ENCODE assay signal across 8 cellular contexts in genomic region chr1:151166506-151166956, GRCh38. TPM values are rescaled to one million over a fixed set of nuclear protein-coding genes. Genes with fewer than 3 reads are reported as not detected.
DNase-seq lines count a peak whose midpoint lies in the region; ATAC-seq and TF ChIP-seq lines count a peak whose summit lies in the region.

No MANE protein-coding gene starts in this region.

- H3F3A ChIP-seq in SK-N-SH (replicated peaks; ENCODE audit: insufficient read depth) (no peaks in the 10 kb centered on the region), neural progenitor cell (ENCODE audit: low read depth) (peaks cover 32% of the 10 kb centered on the region)

- peaks cover 19% of the 10 kb centered on the region for H3K4me1 Mint-ChIP-seq in neural progenitor cell

- peak; percentile 13 for ATAC-seq in GM21423 (IDR thresholded peaks at IDR 0.05; ENCODE audit: unreplicated experiment)

- H3K4me2 ChIP-seq in SK-N-SH = peak overlapping the region; percentile 93
- peak overlapping the region; percentile 88 for H3K4me2 ChIP-seq in neural progenitor cell

- TF ChIP-seq CTCF in SK-N-SH (IDR thresholded peaks at IDR 0.05) (no peak), neural progenitor cell (IDR thresholded peaks at IDR 0.05) (no peak)

- peak overlapping the region; percentile 76 for H2AFZ ChIP-seq in ACC112 (ENCODE audit: low read length, unreplicated experiment)
- H2AFZ ChIP-seq in SK-N-SH (ENCODE audit: low read depth) = peak overlapping the region; percentile 85
- H2AFZ ChIP-seq in neural progenitor cell (replicated peaks) = peak overlapping the region; percentile 97

- CTCF ChIA-PET in SK-N-SH (lab: Yijun Ruan, JAX) = interaction anchor here (0.6 to 1.3 kb wide), 4 partner anchors 9 to 67 kb away, joined by 3 to 5 read pairs (median 4); partner anchors contain the start of genes TMOD4 and VPS72

- H3K4me3 Mint-ChIP-seq in neural progenitor cell = peak overlapping the region; percentile 93

- H3K27me3 ChIP-seq in ACC112 (ENCODE audit: insufficient read depth, low read length) (no peaks in the 10 kb centered on the region), SK-N-SH (ENCODE audit: insufficient read depth) (no peaks in the 10 kb centered on the region), esophagus (ENCODE audit: control insufficient read depth in 1 of 2, insufficient read depth in 2 of 2, low read length in 2 of 2) (no peaks in the 10 kb centered on the region), neural progenitor cell (no peaks in the 10 kb centered on the region)

- no peaks in the 10 kb centered on the region for H3K9me2 ChIP-seq in SK-N-SH

- H4K20me1 ChIP-seq in SK-N-SH (ENCODE audit: insufficient read depth) (no peaks in the 10 kb centered on the region), neural progenitor cell (ENCODE audit: low read depth) (no peaks in the 10 kb centered on the region)

- H3K9me3 ChIP-seq in SK-N-SH (no peaks in the 10 kb centered on the region), esophagus (ENCODE audit: control insufficient read depth in 2 of 2, insufficient read depth in 1 of 2, low read depth in 1 of 2, low read length in 1 of 2) (peaks cover 0 to 2% of the 10 kb centered on the region in 2 donors), neural progenitor cell (ENCODE audit: low read depth) (no peaks in the 10 kb centered on the region)

- H3K36me3 ChIP-seq in ACC112 (ENCODE audit: insufficient read depth, low read length) (peaks cover 3% of the 10 kb centered on the region; the same call in 1 of the 2 replicates), SK-N-SH (replicated peaks in 1 of 2; ENCODE audit: control insufficient read depth in 1 of 2, insufficient read depth in 2 of 2, low read length in 1 of 2) (peaks cover 17 to 33% of the 10 kb centered on the region in 2 experiments), esophagus (ENCODE audit: control insufficient read depth in 2 of 2, insufficient read depth in 2 of 2, low read length in 1 of 2) (peaks cover 3 to 11% of the 10 kb centered on the region in 2 donors), neural progenitor cell (no peaks in the 10 kb centered on the region)

- H3K27ac Mint-ChIP-seq in neural progenitor cell = peak overlapping the region; percentile 43

- peaks cover 17% of the 10 kb centered on the region for H3K4me1 ChIP-seq in ACC112 (ENCODE audit: control insufficient read depth, insufficient read depth, low read length, unreplicated experiment)
- H3K4me1 ChIP-seq in SK-N-SH (ENCODE audit: control insufficient read depth in 1 of 2, insufficient read depth in 2 of 2, low read depth in 1 of 2, low read length in 1 of 2) = peaks cover 4 to 15% of the 10 kb centered on the region in 2 experiments; a peak in 2 of 4 replicates
- peaks cover 2 to 5% of the 10 kb centered on the region in 2 donors for H3K4me1 ChIP-seq in esophagus (ENCODE audit: control insufficient read depth in 2 of 2, insufficient read depth in 2 of 2, low read length in 1 of 2)
- H3K4me1 ChIP-seq in neural progenitor cell = peaks cover 10% of the 10 kb centered on the region

- peaks cover 24% of the 10 kb centered on the region for H3K79me2 ChIP-seq in ACC112 (ENCODE audit: control insufficient read depth, insufficient read depth, low read length, unreplicated experiment)
- H3K79me2 ChIP-seq in SK-N-SH (ENCODE audit: insufficient read depth) = peaks cover 40% of the 10 kb centered on the region
- peaks cover 26% of the 10 kb centered on the region for H3K79me2 ChIP-seq in neural progenitor cell (ENCODE audit: low read depth)

- H3K27me3 Mint-ChIP-seq in neural progenitor cell (ENCODE audit: insufficient read depth, low read depth) = peaks cover 4% of the 10 kb centered on the region

- H3K9me3 Mint-ChIP-seq in neural progenitor cell = no peaks in the 10 kb centered on the region

- TF ChIP-seq RAD21 in SK-N-SH (IDR thresholded peaks at IDR 0.05; ENCODE audit: low read length) = no peak

- peak overlapping the region; percentile 81 for H3K9ac ChIP-seq in SK-N-SH
- H3K9ac ChIP-seq in neural progenitor cell = peak overlapping the region; percentile 92

- H3K4me3 ChIP-seq in ACC112 (ENCODE audit: low read depth, low read length) (peak overlapping the region; percentile 87), SK-N-SH (ENCODE audit: low read depth in 2 of 2, low read length in 1 of 2) (peak overlapping the region; percentile 84 to 86), esophagus (ENCODE audit: low read depth in 1 of 2, low read length in 2 of 2) (peak overlapping the region; percentile 65 to 87), neural progenitor cell (peak overlapping the region; percentile 89)

- peaks cover 11% of the 10 kb centered on the region for H3K36me3 Mint-ChIP-seq in neural progenitor cell

- WGBS in SK-N-SH (ENCODE audit: low lambda C conversion rate) = 2% methylated on average over 15 of the region's 15 CpGs
- 3% methylated on average over 15 of the region's 15 CpGs for WGBS in esophagus, 2 donors

- H3K27ac ChIP-seq in ACC112 (ENCODE audit: low read depth, low read length) (peak overlapping the region; percentile 61), SK-N-SH (ENCODE audit: low read depth in 2 of 2, low read length in 1 of 2) (peak overlapping the region; percentile 76 to 85), esophagus (ENCODE audit: low read depth in 2 of 2, low read length in 1 of 2) (peak overlapping the region; percentile 71 to 90), neural progenitor cell (no peak overlapping the region)

- no peak for TF ChIP-seq EP300 in SK-N-SH (IDR thresholded peaks at IDR 0.05; ENCODE audit: borderline replicate concordance in 1 of 2, low read depth in 1 of 2, low read length in 1 of 2)

- intact Hi-C loops in posterior vena cava (cut with DNase I) = no loop called here

- DNase-seq in SK-N-SH (peak; percentile 47), neural progenitor cell (ENCODE audit: low spot score) (peak; percentile 67), posterior vena cava (ENCODE audit: low spot score) (no peak), GM19240 (ENCODE audit: insufficient read length, low spot score) (no peak), DMS114 treated with DMSO at 0.1 percent for 48 hours (lab: John Stamatoyannopoulos, UW; ENCODE audit: unreplicated experiment) (no peak)

- POLR2A ChIA-PET in SK-N-SH (lab: Yijun Ruan, JAX) = interaction anchor here (0.6 to 1.0 kb wide), 3 partner anchors 23 to 96 kb away, joined by 3 to 4 read pairs (median 3); partner anchors contain the start of gene GABPB2

TF ChIP-seq in SK-N-SH, 30 proteins besides CTCF, POLR2A, EP300 and RAD21:
- TF ChIP-seq RFX5 (IDR thresholded peaks at IDR 0.05; ENCODE audit: low read length) (no peak), REST (IDR thresholded peaks at IDR 0.05; ENCODE audit: low read depth, low read length) (0 out of 2 replicates have a peak, but pooled peaks have one; percentile 16)
TF ChIP-seq in SK-N-SH: peak in this region for 1.

RNA-seq across cellular contexts. Expression of gene SCNM1, which starts 0.6 kb away (rescaled TPM):
- 23.4 and 27.8 TPM in 2 replicates for polyA plus RNA-seq in SK-N-SH (2012; rRNA removed)
- polyA plus RNA-seq in SK-N-SH (2012; cell fraction: cytosol; rRNA removed) = 19.6 and 20.7 TPM in 2 replicates
- 61.7 and 92.2 TPM in 2 replicates for polyA plus RNA-seq in SK-N-SH (2012; cell fraction: nucleus; rRNA removed)
- 10 to 100 TPM; 40.5 to 43.9 TPM for polyA plus RNA-seq in esophagus
- 22.0 and 25.3 TPM in 2 replicates for total RNA-seq in neural progenitor cell (ENCODE audit: low replicate concordance)
- 10 to 100 TPM; 26.5 to 27.0 TPM for total RNA-seq in posterior vena cava

RNA-seq across cellular contexts. Expression of gene LYSMD1, which starts 0.8 kb away (rescaled TPM):
- polyA plus RNA-seq in SK-N-SH (2012; rRNA removed) (4.5 and 5.1 TPM in 2 replicates), esophagus (1 to 10 TPM; 3.8 TPM)
- 3.7 and 4.4 TPM in 2 replicates for polyA plus RNA-seq in SK-N-SH (2012; cell fraction: cytosol; rRNA removed)
- 7.1 and 7.3 TPM in 2 replicates for polyA plus RNA-seq in SK-N-SH (2012; cell fraction: nucleus; rRNA removed)
- total RNA-seq in neural progenitor cell (ENCODE audit: low replicate concordance) (15.5 and 18.9 TPM in 2 replicates), posterior vena cava (1 to 10 TPM; 6.6 to 7.0 TPM)

RNA-seq across cellular contexts. Expression of gene TMOD4, which starts 9.2 kb away (rescaled TPM):
- polyA plus RNA-seq in SK-N-SH (2012; rRNA removed) = 0.57 and 0.59 TPM in 2 replicates
- polyA plus RNA-seq in SK-N-SH (2012; cell fraction: cytosol; rRNA removed) = 0.20 and 0.37 TPM in 2 replicates
- polyA plus RNA-seq in SK-N-SH (2012; cell fraction: nucleus; rRNA removed) = 1.7 and 2.0 TPM in 2 replicates
- polyA plus RNA-seq in esophagus = under 1 TPM; 0.14 to 0.22 TPM
- not detected in 2 replicates for total RNA-seq in neural progenitor cell (ENCODE audit: low replicate concordance)
- under 1 TPM in 1 of 2 donors, not detected in 1; 0.88 TPM for total RNA-seq in posterior vena cava

RNA-seq across cellular contexts. Expression of gene TNFAIP8L2, which starts 10.1 kb away (rescaled TPM):
- polyA plus RNA-seq in SK-N-SH (2012; rRNA removed) (not detected in 2 replicates), esophagus (1 to 10 TPM; 1.2 to 1.6 TPM)
- polyA plus RNA-seq in SK-N-SH (2012; cell fraction: cytosol; rRNA removed) = not detected in 2 replicates
- 0.07 TPM in 1 of 2 replicates, not detected in the other for polyA plus RNA-seq in SK-N-SH (2012; cell fraction: nucleus; rRNA removed)
- total RNA-seq in neural progenitor cell (ENCODE audit: low replicate concordance) (not detected in 2 replicates), posterior vena cava (1 to 10 TPM; 3.0 to 4.2 TPM)

RNA-seq across cellular contexts. Expression of gene SEMA6C, which starts 20.1 kb away (rescaled TPM):
- polyA plus RNA-seq in SK-N-SH (2012; rRNA removed) = 3.1 and 4.0 TPM in 2 replicates
- polyA plus RNA-seq in SK-N-SH (2012; cell fraction: cytosol; rRNA removed) = 1.9 and 2.8 TPM in 2 replicates
- polyA plus RNA-seq in SK-N-SH (2012; cell fraction: nucleus; rRNA removed) = 17.3 and 19.6 TPM in 2 replicates
- 1 to 10 TPM; 3.3 to 7.2 TPM for polyA plus RNA-seq in esophagus
- total RNA-seq in neural progenitor cell (ENCODE audit: low replicate concordance) = 5.6 and 12.1 TPM in 2 replicates
- total RNA-seq in posterior vena cava = 10 to 100 TPM in 1 of 2 donors, 1 to 10 TPM in 1; 6.9 to 10.1 TPM

Comparison
In these comparisons a context has a peak if more than half of its experiments do, and no peak if none do; other contexts are left out.
1. DNase-seq: peak in SK-N-SH (single experiment) and neural progenitor cell (single experiment); none in posterior vena cava (single experiment), GM19240 (single experiment) and DMS114 treated with DMSO at 0.1 percent for 48 hours (single experiment).
2. Peak in every context shown above with its lines, with median percentiles within 50 percentile points of each other: H2AFZ ChIP-seq and H3K4me3 ChIP-seq.